ENCODE assay signal across 8 cellular contexts in the genomic region with DNA sequence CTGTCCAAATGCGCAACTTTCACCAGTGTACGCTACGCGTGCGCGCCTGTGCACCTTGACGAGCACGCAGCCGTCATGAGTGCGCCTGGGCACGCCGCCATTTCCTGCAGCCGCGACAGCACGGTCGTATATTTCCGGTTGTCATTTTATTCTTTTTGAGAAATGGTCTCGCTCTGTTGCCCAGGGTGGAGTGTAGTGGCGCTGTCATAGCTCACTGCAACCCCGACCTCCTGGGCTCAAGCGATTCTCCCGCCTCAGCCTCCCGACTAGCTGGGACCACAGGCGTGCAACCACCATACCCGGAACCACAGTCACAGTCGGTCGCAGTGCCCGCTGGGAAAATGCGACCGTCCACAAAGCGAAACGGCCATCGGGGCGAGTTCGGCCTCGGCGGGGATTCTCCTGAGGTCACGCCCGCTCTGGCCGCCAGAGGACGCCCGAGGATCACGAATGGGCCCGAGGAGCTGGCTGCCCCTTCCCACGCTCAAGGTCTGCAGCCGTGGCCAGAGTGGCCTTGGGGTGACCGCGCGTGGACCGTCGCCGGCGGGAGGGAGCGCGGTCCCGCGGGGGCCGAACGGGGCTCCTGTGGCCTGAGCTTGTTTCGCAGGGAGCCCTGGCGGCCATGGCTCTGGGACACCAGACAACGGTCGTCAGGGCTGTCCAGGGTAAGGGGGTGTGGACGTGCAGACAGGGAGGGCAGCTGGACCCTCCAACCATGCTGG. TPM values are rescaled to one million over a fixed set of nuclear protein-coding genes. Genes with fewer than 3 reads are reported as not detected.
DNase-seq lines count a peak whose midpoint lies in the region; ATAC-seq and TF ChIP-seq lines count a peak whose summit lies in the region.

No MANE protein-coding gene starts in this region.

- DNase-seq in HFF-Myc (ENCODE audit: extremely low read depth, low read depth) (no peak), NCI-H1417 (lab: John Stamatoyannopoulos, UW) (peak; percentile 45 to 69 (median 68)), activated B cell treated with CpG ODN at 0.5 μM for 24 hours (peak; percentile 70), left kidney (ENCODE audit: low read depth, low spot score) (peak; percentile 82), NCI-H446 treated with DMSO at 0.1 percent for 48 hours (lab: John Stamatoyannopoulos, UW) (no peak)
- peak; percentile 57 for DNase-seq in central memory CD4-positive, alpha-beta T cell
- peak; percentile 52 to 58 for DNase-seq in stimulated activated CD4-positive, alpha-beta T cell treated with anti-CD3 and anti-CD28 coated beads, Interleukin-1b, Interleukin-23, amount 100 ng/mL, for 4 hours (ENCODE audit: low read depth in 2 of 2)

- H3K4me3 ChIP-seq in GM08714 (ENCODE audit: low read length) (peak overlapping the region; percentile 28; the same call in 1 of the 2 replicates), HFF-Myc (replicated peaks; ENCODE audit: low read depth, low read length) (0 out of 2 replicates have a peak overlapping the region, but pooled peaks have one; percentile 7)

- no peaks in the 10 kb centered on the region for H3K36me3 Mint-ChIP-seq in activated B cell treated with CpG ODN at 0.5 μM for 24 hours (ENCODE audit: low read depth)

- H3K9me3 Mint-ChIP-seq in activated B cell treated with CpG ODN at 0.5 μM for 24 hours, result no peaks in the 10 kb centered on the region

- CTCF ChIA-PET in activated B cell treated with CpG ODN at 0.5 μM for 24 hours (lab: Charles Lee), result interaction anchor here (0.9 to 1.9 kb wide), 12 partner anchors 32 to 894 kb away, joined by 3 to 9 read pairs (median 3); a partner anchor contains a TSS

- peaks cover 2% of the 10 kb centered on the region for H3K4me1 Mint-ChIP-seq in activated B cell treated with CpG ODN at 0.5 μM for 24 hours

- ATAC-seq in activated B cell treated with CpG ODN at 0.5 μM for 24 hours (ENCODE audit: low read depth), result peak; percentile 87

- H3K27ac Mint-ChIP-seq in activated B cell treated with CpG ODN at 0.5 μM for 24 hours, result peak overlapping the region; percentile 92

- TF ChIP-seq CTCF in HFF-Myc (IDR thresholded peaks at IDR 0.05; ENCODE audit: low read depth, low read length, missing control alignments) (peak; percentile 65), activated B cell treated with CpG ODN at 0.5 μM for 24 hours (IDR thresholded peaks at IDR 0.05) (no peak)

- H3K27me3 Mint-ChIP-seq in activated B cell treated with CpG ODN at 0.5 μM for 24 hours, result no peaks in the 10 kb centered on the region

- intact Hi-C loops in activated B cell treated with CpG ODN at 0.5 μM for 24 hours (cut with micrococcal nuclease), result loop anchor here (1.0 to 5.0 kb wide), 6 partner anchors 73 to 914 kb away; no protein-coding TSS in a partner anchor

- POLR2A ChIA-PET in activated B cell treated with CpG ODN at 0.5 μM for 24 hours (lab: Charles Lee), result interaction anchor here (0.9 to 1.5 kb wide), 5 partner anchors 74 to 475 kb away, joined by 3 to 6 read pairs (median 3); a partner anchor contains a TSS

- peak overlapping the region; percentile 89 for H3K4me3 Mint-ChIP-seq in activated B cell treated with CpG ODN at 0.5 μM for 24 hours

RNA-seq across cellular contexts. Expression of a gene that starts 23.7 kb away (rescaled TPM):
- total RNA-seq in activated B cell treated with CpG ODN at 0.5 μM for 24 hours, result 1.2 and 1.9 TPM in 2 replicates

RNA-seq across cellular contexts. Expression of a gene that starts 38.6 kb away (rescaled TPM):
- total RNA-seq in activated B cell treated with CpG ODN at 0.5 μM for 24 hours, result 0.27 TPM in 1 of 2 replicates, not detected in the other

RNA-seq across cellular contexts. Expression of a gene that starts 39.7 kb away (rescaled TPM):
- 0.38 and 0.44 TPM in 2 replicates for total RNA-seq in activated B cell treated with CpG ODN at 0.5 μM for 24 hours

Comparison
In these comparisons a context has a peak if more than half of its experiments do, and no peak if none do; other contexts are left out.
1. DNase-seq: peak in NCI-H1417 (3 of 3), activated B cell treated with CpG ODN at 0.5 μM for 24 hours (single experiment), central memory CD4-positive, alpha-beta T cell (single experiment), left kidney (single experiment) and stimulated activated CD4-positive, alpha-beta T cell treated with anti-CD3 and anti-CD28 coated beads, Interleukin-1b, Interleukin-23, amount 100 ng/mL, for 4 hours (2 of 2); none in HFF-Myc (single experiment) and NCI-H446 treated with DMSO at 0.1 percent for 48 hours (single experiment).